ENCODE assay signal across 19 cellular contexts in genomic region chr3:194809382-194809781, GRCh38.
DNase-seq lines count a peak whose midpoint lies in the region; ATAC-seq and TF ChIP-seq lines count a peak whose summit lies in the region.
"Had no signal": no experiment of that assay in that cellular context is flagged by ENCODE, and none has a peak within 500 bp of the region (broad histone marks: within the 10 kb centered on the region; RNA-seq: fewer than 3 reads in every experiment).

No MANE protein-coding gene starts in this region.

- H3K27me3 ChIP-seq in SK-N-SH (ENCODE audit: insufficient read depth) (no peaks in the 10 kb centered on the region; the same call in 1 of the 2 replicates), PC-3 (ENCODE audit: low read length) (no peaks in the 10 kb centered on the region)

- no peaks in the 10 kb centered on the region for H3K9me3 ChIP-seq in SK-N-SH
- no peaks in the 10 kb centered on the region for H3K9me3 ChIP-seq in PC-3 (ENCODE audit: low read length)

- TF ChIP-seq EP300 in SK-N-SH (IDR thresholded peaks at IDR 0.05; ENCODE audit: borderline replicate concordance in 1 of 2, low read depth in 1 of 2, low read length in 1 of 2), result no peak; a peak in 1 of 4 replicates

- intact Hi-C loops in PC-3 (cut with micrococcal nuclease), result loop anchor here (5.0 kb wide), 1 partner anchor 37 kb away; no protein-coding TSS in a partner anchor

- peaks cover 0 to 19% of the 10 kb centered on the region in 2 experiments; a peak in 2 of 4 replicates for H3K4me1 ChIP-seq in SK-N-SH (ENCODE audit: control insufficient read depth in 1 of 2, insufficient read depth in 2 of 2, low read depth in 1 of 2, low read length in 1 of 2)
- H3K4me1 ChIP-seq in PC-3 (ENCODE audit: insufficient read depth, low read length), result peaks cover 10% of the 10 kb centered on the region

- TF ChIP-seq CTCF in SK-N-SH (IDR thresholded peaks at IDR 0.05), result no peak
- TF ChIP-seq CTCF in PC-3 (conservative IDR thresholded peaks at IDR 0.05; ENCODE audit: low read depth, low read length), result no peak
- TF ChIP-seq CTCF in coronary artery (IDR thresholded peaks at IDR 0.05), result no peak

- CTCF ChIA-PET in SK-N-SH (lab: Yijun Ruan, JAX) (interaction anchor here (1.0 to 1.1 kb wide), 2 partner anchors 126 to 298 kb away, joined by 4 read pairs; no protein-coding TSS in a partner anchor), PC-3 (lab: Charles Lee) (no interaction called here)

- H3K4me3 Mint-ChIP-seq in stimulated activated effector memory CD8-positive, alpha-beta T cell treated with anti-CD3 and anti-CD28 coated beads, Interleukin-12 subunit alpha, Interleukin-12 subunit beta, amount 100 ng/mL, for 72 hours, result no peak overlapping the region
- H3K4me3 Mint-ChIP-seq: CD4-positive, alpha-beta memory T cell; GM23338; H9 had no signal

- TF ChIP-seq RAD21 in SK-N-SH (IDR thresholded peaks at IDR 0.05; ENCODE audit: low read length), result peak; percentile 12; the same call in 1 of the 2 replicates

- H3K9me2 ChIP-seq in SK-N-SH (no peaks in the 10 kb centered on the region), PC-3 (replicated peaks; ENCODE audit: low read length) (no peaks in the 10 kb centered on the region)

- H3K4me2 ChIP-seq in SK-N-SH (no peak overlapping the region), PC-3 (ENCODE audit: low read length) (peak overlapping the region; percentile 27)
- H3K4me2 ChIP-seq: GM23338 had no signal

- H3K36me3 ChIP-seq in SK-N-SH (replicated peaks in 1 of 2; ENCODE audit: control insufficient read depth in 1 of 2, insufficient read depth in 2 of 2, low read length in 1 of 2), result no peaks in the 10 kb centered on the region
- no peaks in the 10 kb centered on the region for H3K36me3 ChIP-seq in PC-3 (ENCODE audit: low read depth, low read length)

- BruUV-seq in PC-3 (replicated peaks; lab: Mats Ljungman, UMichigan), result no TSS peak

- no peaks in the 10 kb centered on the region for H3K36me3 Mint-ChIP-seq in stimulated activated effector memory CD8-positive, alpha-beta T cell treated with anti-CD3 and anti-CD28 coated beads, Interleukin-12 subunit alpha, Interleukin-12 subunit beta, amount 100 ng/mL, for 72 hours
- H3K36me3 Mint-ChIP-seq: CD4-positive, alpha-beta memory T cell had no signal

- POLR2A ChIA-PET in SK-N-SH (lab: Yijun Ruan, JAX) (interaction anchor here (0.5 to 1.2 kb wide), 3 partner anchors 62 to 1011 kb away, joined by 3 to 4 read pairs (median 3); no protein-coding TSS in a partner anchor), PC-3 (lab: Charles Lee; ENCODE audit: unreplicated experiment) (no interaction called here)

- H3F3A ChIP-seq in SK-N-SH (replicated peaks; ENCODE audit: insufficient read depth) (no peaks in the 10 kb centered on the region), PC-3 (ENCODE audit: low read length, unreplicated experiment) (no peaks in the 10 kb centered on the region)

- no peak overlapping the region for H2AFZ ChIP-seq in SK-N-SH (ENCODE audit: low read depth)
- no peak overlapping the region for H2AFZ ChIP-seq in PC-3 (ENCODE audit: low read length)
- H2AFZ ChIP-seq: GM23338 had no signal

- H3K4me3 ChIP-seq in SK-N-SH (ENCODE audit: low read depth in 2 of 2, low read length in 1 of 2) (no peak overlapping the region), PC-3 (ENCODE audit: low read length) (no peak overlapping the region), coronary artery (no peak overlapping the region)
- H3K4me3 ChIP-seq: GM23338 had no signal

- no peaks in the 10 kb centered on the region for H4K20me1 ChIP-seq in SK-N-SH (ENCODE audit: insufficient read depth)
- no peaks in the 10 kb centered on the region for H4K20me1 ChIP-seq in PC-3 (ENCODE audit: low read length)

- H3K79me2 ChIP-seq in SK-N-SH (ENCODE audit: insufficient read depth), result no peaks in the 10 kb centered on the region
- no peaks in the 10 kb centered on the region for H3K79me2 ChIP-seq in PC-3 (ENCODE audit: low read length)

- no peak overlapping the region for H3K27ac Mint-ChIP-seq in stimulated activated effector memory CD8-positive, alpha-beta T cell treated with anti-CD3 and anti-CD28 coated beads, Interleukin-12 subunit alpha, Interleukin-12 subunit beta, amount 100 ng/mL, for 72 hours
- H3K27ac Mint-ChIP-seq: CD4-positive, alpha-beta memory T cell; GM23338; H9 had no signal

- H3K9ac ChIP-seq in SK-N-SH, result no peak overlapping the region
- no peak overlapping the region for H3K9ac ChIP-seq in PC-3 (ENCODE audit: low read length)

- H3K27ac ChIP-seq in SK-N-SH (ENCODE audit: low read depth in 2 of 2, low read length in 1 of 2) (peak overlapping the region in 1 of 2 experiments; percentile 89; a peak in 2 of 4 replicates), PC-3 (ENCODE audit: low read length) (peak overlapping the region; percentile 14; the same call in 1 of the 2 replicates), coronary artery (no peak overlapping the region)
- H3K27ac ChIP-seq: 22Rv1 had no signal

- no peaks in the 10 kb centered on the region for H3K9me3 Mint-ChIP-seq in stimulated activated effector memory CD8-positive, alpha-beta T cell treated with anti-CD3 and anti-CD28 coated beads, Interleukin-12 subunit alpha, Interleukin-12 subunit beta, amount 100 ng/mL, for 72 hours
- H3K9me3 Mint-ChIP-seq: GM23338, H9 had no signal

- peak; percentile 68 for DNase-seq in SK-N-SH
- DNase-seq in PC-3, result no peak
- DNase-seq in islet precursor cell, result peak; percentile 41
- no peak for DNase-seq in coronary artery (ENCODE audit: low spot score)
- DNase-seq in NCI-H146 (lab: John Stamatoyannopoulos, UW), result no peak
- no peak for DNase-seq in stimulated activated effector memory CD8-positive, alpha-beta T cell treated with anti-CD3 and anti-CD28 coated beads, Interleukin-12 subunit alpha, Interleukin-12 subunit beta, amount 100 ng/mL, for 72 hours (ENCODE audit: low spot score in 2 of 2)
- DNase-seq: ACHN; AML-193; C1 segment of cervical spinal cord; CD4-positive, alpha-beta memory T cell; COR-L47; DMS53; DMS79 treated with DMSO at 0.1 percent for 48 hours; GF-D8; H9 had no signal

- peaks cover 7% of the 10 kb centered on the region for H3K4me1 Mint-ChIP-seq in stimulated activated effector memory CD8-positive, alpha-beta T cell treated with anti-CD3 and anti-CD28 coated beads, Interleukin-12 subunit alpha, Interleukin-12 subunit beta, amount 100 ng/mL, for 72 hours

- WGBS in SK-N-SH (ENCODE audit: low lambda C conversion rate), result 71% methylated on average over 6 of the region's 6 CpGs

- ATAC-seq in SK-N-SH treated with all-trans-retinoic acid at 6 μM for 48 hours, result no peak; the same call in 2 of the 3 replicates
- no peak for ATAC-seq in PC-3
- ATAC-seq in stimulated activated effector memory CD8-positive, alpha-beta T cell treated with anti-CD3 and anti-CD28 coated beads, Interleukin-12 subunit alpha, Interleukin-12 subunit beta, amount 100 ng/mL, for 72 hours, result no peak
- ATAC-seq: GM23338, HCT116 had no signal

TF ChIP-seq in SK-N-SH, 30 proteins besides CTCF, POLR2A, EP300 and RAD21:
- no peak for TF ChIP-seq YY1 (IDR thresholded peaks at IDR 0.05; ENCODE audit: low read depth)
- TF ChIP-seq MXI1 (IDR thresholded peaks at IDR 0.05; ENCODE audit: low read depth, low read length), result no peak
- TF ChIP-seq GATA2 (CRISPR knock-in tag; IDR thresholded peaks at IDR 0.05), result peak; percentile 51
- TF ChIP-seq PBX3 (IDR thresholded peaks at IDR 0.05), result no peak
- no peak for TF ChIP-seq RFX5 (IDR thresholded peaks at IDR 0.05; ENCODE audit: low read length)
- no peak for TF ChIP-seq NFIC (IDR thresholded peaks at IDR 0.05; ENCODE audit: borderline replicate concordance)

TF ChIP-seq in SK-N-SH treated with all-trans-retinoic acid at 6 μM for 48 hours, 23 proteins besides CTCF, POLR2A, EP300 and RAD21:
- TF ChIP-seq SNAI2 (CRISPR knock-in tag; IDR thresholded peaks at IDR 0.05), result no peak
- no peak for TF ChIP-seq RARB (CRISPR knock-in tag; IDR thresholded peaks at IDR 0.05)

Comparison
In these comparisons a context has a peak if more than half of its experiments do, and no peak if none do; other contexts are left out.
1. DNase-seq: peak in SK-N-SH (single experiment) and islet precursor cell (single experiment); none in PC-3 (single experiment), coronary artery (single experiment), NCI-H146 (single experiment) and stimulated activated effector memory CD8-positive, alpha-beta T cell treated with anti-CD3 and anti-CD28 coated beads, Interleukin-12 subunit alpha, Interleukin-12 subunit beta, amount 100 ng/mL, for 72 hours (0 of 2).